ENCODE assay signal across 16 cellular contexts in genomic region chr3:49519266-49519665, GRCh38. TPM values are rescaled to one million over a fixed set of nuclear protein-coding genes. Genes with fewer than 3 reads are reported as not detected.
DNase-seq lines count a peak whose midpoint lies in the region; ATAC-seq and TF ChIP-seq lines count a peak whose summit lies in the region.
"Had no signal": no experiment of that assay in that cellular context is flagged by ENCODE, and none has a peak within 500 bp of the region (broad histone marks: within the 10 kb centered on the region; RNA-seq: fewer than 3 reads in every experiment).

No MANE protein-coding gene starts in this region.

- no peak overlapping the region for H3K23ac ChIP-seq in mesendoderm (ENCODE audit: low read length)

- H3K4me2 ChIP-seq in HCT116 (ENCODE audit: low read length) (no peak overlapping the region; the same call in 1 of the 2 replicates), mesendoderm (ENCODE audit: low read length) (no peak overlapping the region)

- CTCF ChIA-PET in HCT116 (lab: Charles Lee) = no interaction called here

- DNase-seq in HCT116 (ENCODE audit: low read depth, low spot score) = no peak
- peak; percentile 89 for DNase-seq in putamen (ENCODE audit: low spot score)
- DNase-seq in NK-92 (lab: John Stamatoyannopoulos, UW; ENCODE audit: unreplicated experiment) = no peak
- DNase-seq in tibial artery = no peak
- DNase-seq in brain microvascular endothelial cell = no peak
- no peak for DNase-seq in mesendoderm
- DNase-seq: activated CD4-positive, alpha-beta T cell treated with anti-CD3 and anti-CD28 coated beads, Interleukin-2, amount 50 U/mL, for 48 hours; activated naive CD4-positive, alpha-beta T cell; DMS79; glutamatergic neuron; Kasumi-1; NCI-H2081 treated with DMSO at 0.1 percent for 48 hours had no signal

- WGBS in liver = 88% methylated on average over 6 of the region's 6 CpGs
- no CpG with 5 or more reads among the region's 6 CpGs for WGBS in mesendoderm (ENCODE audit: extremely low coverage, insufficient coverage, low lambda C conversion rate)

- H3K9ac ChIP-seq in HCT116 (ENCODE audit: low read length) (no peak overlapping the region), liver (ENCODE audit: low read depth in 1 of 2, low read length in 2 of 2) (peak overlapping the region in 1 of 2 donors; percentile 47), mesendoderm (ENCODE audit: low read length) (no peak overlapping the region)

- no peak for TF ChIP-seq RAD21 in HCT116 (IDR thresholded peaks at IDR 0.05; ENCODE audit: low read depth)
- TF ChIP-seq RAD21 in liver (IDR thresholded peaks at IDR 0.05) = no peak

- no peak overlapping the region for H4K8ac ChIP-seq in mesendoderm (ENCODE audit: low read depth, low read length)

- BruUV-seq in HCT116 (replicated peaks; lab: Mats Ljungman, UMichigan) = no TSS peak

- H3K36me3 Mint-ChIP-seq in brain = peaks cover 80% of the 10 kb centered on the region

- H3K4me1 ChIP-seq in HCT116 (ENCODE audit: control insufficient read depth in 1 of 2, insufficient read depth in 2 of 2, low read length in 2 of 2) = peaks cover 3 to 8% of the 10 kb centered on the region in 2 experiments; a peak in 2 of 4 replicates
- H3K4me1 ChIP-seq in liver (ENCODE audit: control insufficient read depth in 4 of 4, insufficient read depth in 4 of 4, low read length in 3 of 4) = peaks cover 17 to 45% (median 27%) of the 10 kb centered on the region in 4 donors
- H3K4me1 ChIP-seq in tibial artery = peaks cover 0 to 36% (median 6%) of the 10 kb centered on the region in 4 donors
- no peaks in the 10 kb centered on the region for H3K4me1 ChIP-seq in mesendoderm (ENCODE audit: control insufficient read depth, low read depth, low read length)

- H3K9me2 ChIP-seq in HCT116 (ENCODE audit: insufficient read depth) = no peaks in the 10 kb centered on the region

- H2AK5ac ChIP-seq in mesendoderm (ENCODE audit: low read length) = no peak overlapping the region

- no peaks in the 10 kb centered on the region for H3K27me3 Mint-ChIP-seq in brain
- H3K27me3 Mint-ChIP-seq: natural killer cell treated with Interleukin-12 subunit alpha and Interleukin-12 subunit beta and Interleukin-15 and Interleukin-18, amount 100 ng/mL, for 72 hours had no signal

- no peak overlapping the region for H3K4me3 ChIP-seq in HCT116 (replicated peaks in 1 of 2; ENCODE audit: low read depth in 1 of 2, low read length in 2 of 2)
- H3K4me3 ChIP-seq in liver (ENCODE audit: low read depth in 1 of 3, low read length in 3 of 3) = no peak overlapping the region
- H3K4me3 ChIP-seq in tibial artery = no peak overlapping the region
- H3K4me3 ChIP-seq in brain microvascular endothelial cell (ENCODE audit: low read depth, low read length) = no peak overlapping the region
- no peak overlapping the region for H3K4me3 ChIP-seq in mesendoderm (ENCODE audit: low read length)
- H3K4me3 ChIP-seq: upper lobe of left lung had no signal

- H3K9me3 ChIP-seq in HCT116 (ENCODE audit: control insufficient read depth in 1 of 2, insufficient read depth in 1 of 2, low read depth in 1 of 2, low read length in 2 of 2) (no peaks in the 10 kb centered on the region), liver (ENCODE audit: control insufficient read depth in 4 of 4, low read length in 3 of 4) (no peaks in the 10 kb centered on the region), tibial artery (no peaks in the 10 kb centered on the region)
- H3K9me3 ChIP-seq: upper lobe of left lung had no signal

- H3K79me1 ChIP-seq in mesendoderm (ENCODE audit: low read length) = peaks cover 22% of the 10 kb centered on the region

- no peak overlapping the region for H2BK120ac ChIP-seq in mesendoderm (ENCODE audit: low read depth, low read length)

- POLR2A ChIA-PET in HCT116 (lab: Charles Lee) = no interaction called here

- H2AFZ ChIP-seq in HCT116 (ENCODE audit: low read depth, low read length, poor library complexity, severe bottlenecking) = no peak overlapping the region

- H3K18ac ChIP-seq in mesendoderm (ENCODE audit: low read length) = no peak overlapping the region

- no peak overlapping the region for H2BK15ac ChIP-seq in mesendoderm (replicated peaks; ENCODE audit: low read depth)

- H2BK5ac ChIP-seq in mesendoderm (ENCODE audit: low read length) = no peak overlapping the region

- peak overlapping the region in 3 of 5 experiments; percentile 25 to 76 (median 42) for H3K4me3 Mint-ChIP-seq in brain
- H3K4me3 Mint-ChIP-seq: natural killer cell treated with Interleukin-12 subunit alpha and Interleukin-12 subunit beta and Interleukin-15 and Interleukin-18, amount 100 ng/mL, for 72 hours had no signal

- no peak overlapping the region for H3K56ac ChIP-seq in mesendoderm (ENCODE audit: low read length)

- intact Hi-C loops in HCT116 (cut with micrococcal nuclease) = no loop called here
- intact Hi-C loops in tibial artery (cut with DNase I; ENCODE audit: low total_unique reads) = no loop called here

- peaks cover 36% of the 10 kb centered on the region for H3K4me1 Mint-ChIP-seq in brain

- H3K27ac ChIP-seq in HCT116 (ENCODE audit: low read depth, low read length) (no peak overlapping the region), liver (ENCODE audit: low read depth in 1 of 2, low read length in 2 of 2) (peak overlapping the region; percentile 50 to 64), tibial artery (no peak overlapping the region), brain microvascular endothelial cell (no peak overlapping the region), mesendoderm (ENCODE audit: low read depth, low read length) (no peak overlapping the region)

- no peak overlapping the region for H4K5ac ChIP-seq in mesendoderm (ENCODE audit: low read length)

- peak overlapping the region; percentile 70 to 98 (median 91) for H3K27ac Mint-ChIP-seq in brain

- in situ Hi-C loops in brain microvascular endothelial cell (cut with HindIII; ENCODE audit: low pct_ligation_motif_present, low sequenced_read_pairs) = no loop called here

- TF ChIP-seq POLR2A in HCT116 (IDR thresholded peaks at IDR 0.05; ENCODE audit: borderline replicate concordance, extremely low read depth, insufficient read depth, insufficient read length) = no peak

- ATAC-seq in HCT116 = peak; percentile 25; the same call in 1 of the 2 replicates

- H4K20me1 ChIP-seq in HCT116 (ENCODE audit: insufficient read depth) = no peaks in the 10 kb centered on the region

- H3K4ac ChIP-seq in mesendoderm (ENCODE audit: low read depth, low read length) = no peak overlapping the region

- no peaks in the 10 kb centered on the region for H3K9me3 Mint-ChIP-seq in brain
- H3K9me3 Mint-ChIP-seq: natural killer cell treated with Interleukin-12 subunit alpha and Interleukin-12 subunit beta and Interleukin-15 and Interleukin-18, amount 100 ng/mL, for 72 hours had no signal

- H3K27me3 ChIP-seq in HCT116 (ENCODE audit: insufficient read depth, low read length) (no peaks in the 10 kb centered on the region), liver (ENCODE audit: control insufficient read depth in 4 of 4, insufficient read depth in 4 of 4, low read length in 3 of 4) (no peaks in the 10 kb centered on the region), tibial artery (no peaks in the 10 kb centered on the region), brain microvascular endothelial cell (replicated peaks) (no peaks in the 10 kb centered on the region), mesendoderm (ENCODE audit: insufficient read depth, low read length, poor library complexity) (no peaks in the 10 kb centered on the region)
- H3K27me3 ChIP-seq: upper lobe of left lung had no signal

- peaks cover 23% of the 10 kb centered on the region for H3K79me2 ChIP-seq in HCT116 (ENCODE audit: insufficient read depth, low read length)
- no peaks in the 10 kb centered on the region for H3K79me2 ChIP-seq in mesendoderm (ENCODE audit: control insufficient read depth, insufficient read depth, low read length)

- peaks cover 6 to 12% of the 10 kb centered on the region in 2 experiments; a peak in 2 of 4 replicates for H3K36me3 ChIP-seq in HCT116 (ENCODE audit: control insufficient read depth in 1 of 2, insufficient read depth in 2 of 2, low read length in 2 of 2)
- no peaks in the 10 kb centered on the region for H3K36me3 ChIP-seq in liver (ENCODE audit: control insufficient read depth in 4 of 4, insufficient read depth in 3 of 4, low read depth in 1 of 4, low read length in 3 of 4)
- peaks cover 0 to 36% (median 13%) of the 10 kb centered on the region in 3 donors for H3K36me3 ChIP-seq in tibial artery
- no peaks in the 10 kb centered on the region for H3K36me3 ChIP-seq in brain microvascular endothelial cell (replicated peaks)
- H3K36me3 ChIP-seq in mesendoderm (ENCODE audit: control insufficient read depth, insufficient read depth, low read length) = peaks cover 8% of the 10 kb centered on the region

- TF ChIP-seq CTCF in HCT116 (IDR thresholded peaks at IDR 0.05 in 2 of 3, conservative IDR thresholded peaks at IDR 0.05 in 1 of 3; ENCODE audit: borderline replicate concordance in 1 of 3, insufficient read depth in 1 of 3, low read depth in 2 of 3, low read length in 2 of 3) = no peak
- no peak for TF ChIP-seq CTCF in brain (conservative IDR thresholded peaks at IDR 0.05)
- TF ChIP-seq CTCF in liver (IDR thresholded peaks at IDR 0.05; ENCODE audit: low read depth, low read length, missing input control) = no peak
- TF ChIP-seq CTCF in tibial artery (IDR thresholded peaks at IDR 0.05) = no peak
- TF ChIP-seq CTCF in brain microvascular endothelial cell (IDR thresholded peaks at IDR 0.05; ENCODE audit: low read depth, low read length, missing control alignments) = no peak

- RAD21 ChIA-PET in HCT116 (lab: Charles Lee; ENCODE audit: low non-redundant PET in 1 of 2, low total read pairs in 2 of 2, uncharacterized antibody in 2 of 2, unreplicated experiment in 2 of 2) = no interaction called here

TF ChIP-seq in HCT116, 20 proteins besides CTCF, POLR2A, EP300 and RAD21 (continues in another document):
- no peak for TF ChIP-seq CEBPB (IDR thresholded peaks at IDR 0.05; ENCODE audit: low read depth)
- no peak for TF ChIP-seq ZNF274 (IDR thresholded peaks at IDR 0.05; ENCODE audit: low read depth, low read length)
- no peak for TF ChIP-seq SRF (IDR thresholded peaks at IDR 0.05; ENCODE audit: low read depth)

TF ChIP-seq in liver, 16 proteins besides CTCF, POLR2A, EP300 and RAD21 (continues in another document):
- no peak for TF ChIP-seq GABPA (IDR thresholded peaks at IDR 0.05 in 1 of 2, conservative IDR thresholded peaks at IDR 0.05 in 1 of 2)
- TF ChIP-seq HNF4A (conservative IDR thresholded peaks at IDR 0.05) = no peak
- no peak for TF ChIP-seq SP1 (IDR thresholded peaks at IDR 0.05)
- TF ChIP-seq NR2F2 (IDR thresholded peaks at IDR 0.05) = no peak
- TF ChIP-seq HNF4G (IDR thresholded peaks at IDR 0.05) = no peak

RNA-seq across cellular contexts. Expression of gene BSN, which starts 35.0 kb away (rescaled TPM):
- 1.5 TPM for total RNA-seq in HCT116 (2021; ENCODE audit: unreplicated experiment)
- polyA plus RNA-seq in HCT116 (2012) = 0.42 and 0.46 TPM in 2 replicates
- polyA plus RNA-seq in brain (ENCODE audit: insufficient read depth, low read depth, low replicate concordance) = 11.8 TPM
- total RNA-seq in liver = under 1 TPM; 0.42 to 0.67 TPM
- under 1 TPM; 0.32 to 0.38 TPM for polyA plus RNA-seq in liver
- polyA plus RNA-seq in mesendoderm (2013, experiment 1 of 2) = 0.38 TPM
- polyA plus RNA-seq in mesendoderm (2013, experiment 2 of 2) = 0.43 TPM

RNA-seq across cellular contexts. Expression of gene DAG1, which starts 49.2 kb away (rescaled TPM):
- total RNA-seq in HCT116 (2021; ENCODE audit: unreplicated experiment) (99.9 TPM), liver (10 to 100 TPM; 16.1 to 40.8 TPM)
- 45.8 and 46.7 TPM in 2 replicates for polyA plus RNA-seq in HCT116 (2012)
- polyA plus RNA-seq in brain (ENCODE audit: insufficient read depth, low read depth, low replicate concordance) (54.5 TPM), liver (10 to 100 TPM; 12.1 to 54.4 TPM)
- 69.5 TPM for polyA plus RNA-seq in mesendoderm (2013, experiment 1 of 2)
- 70.3 TPM for polyA plus RNA-seq in mesendoderm (2013, experiment 2 of 2)

Comparison
In these comparisons a context has a peak if more than half of its experiments do, and no peak if none do; other contexts are left out.
1. H3K27ac ChIP-seq: peak in liver (2 of 2); none in HCT116 (single experiment), tibial artery (0 of 2), brain microvascular endothelial cell (single experiment) and mesendoderm (single experiment).